1 cellular context compared by ENCODE assay signal in genomic region chr12:81078469-81079196, GRCh38.
TF ChIP-seq lines count a peak whose summit lies in the region.

No MANE protein-coding gene starts in this region.

TF ChIP-seq in WTC11, 78 proteins besides CTCF, POLR2A, EP300 and RAD21 (continued from another document):
- TF ChIP-seq E2F4 (CRISPR knock-in tag; IDR thresholded peaks at IDR 0.05; ENCODE audit: borderline replicate concordance, low read depth) (no peak), SP1 (CRISPR knock-in tag; conservative IDR thresholded peaks at IDR 0.05) (no peak), KAT7 (CRISPR knock-in tag; IDR thresholded peaks at IDR 0.05; ENCODE audit: borderline replicate concordance) (no peak), GRHL2 (CRISPR knock-in tag; IDR thresholded peaks at IDR 0.05; ENCODE audit: insufficient replicate concordance, severe bottlenecking) (no peak), NR3C1 (CRISPR knock-in tag; conservative IDR thresholded peaks at IDR 0.05; ENCODE audit: low read depth) (no peak), RELA (CRISPR knock-in tag; IDR thresholded peaks at IDR 0.05; ENCODE audit: borderline replicate concordance) (no peak), ZNF263 (CRISPR knock-in tag; IDR thresholded peaks at IDR 0.05; ENCODE audit: low read depth) (no peak), MYBL2 (CRISPR knock-in tag; IDR thresholded peaks at IDR 0.05) (no peak), OVOL2 (CRISPR knock-in tag; IDR thresholded peaks at IDR 0.05; ENCODE audit: borderline replicate concordance) (no peak), ZNF232 (CRISPR knock-in tag; IDR thresholded peaks at IDR 0.05) (no peak)
- TF ChIP-seq, protein P1, sequence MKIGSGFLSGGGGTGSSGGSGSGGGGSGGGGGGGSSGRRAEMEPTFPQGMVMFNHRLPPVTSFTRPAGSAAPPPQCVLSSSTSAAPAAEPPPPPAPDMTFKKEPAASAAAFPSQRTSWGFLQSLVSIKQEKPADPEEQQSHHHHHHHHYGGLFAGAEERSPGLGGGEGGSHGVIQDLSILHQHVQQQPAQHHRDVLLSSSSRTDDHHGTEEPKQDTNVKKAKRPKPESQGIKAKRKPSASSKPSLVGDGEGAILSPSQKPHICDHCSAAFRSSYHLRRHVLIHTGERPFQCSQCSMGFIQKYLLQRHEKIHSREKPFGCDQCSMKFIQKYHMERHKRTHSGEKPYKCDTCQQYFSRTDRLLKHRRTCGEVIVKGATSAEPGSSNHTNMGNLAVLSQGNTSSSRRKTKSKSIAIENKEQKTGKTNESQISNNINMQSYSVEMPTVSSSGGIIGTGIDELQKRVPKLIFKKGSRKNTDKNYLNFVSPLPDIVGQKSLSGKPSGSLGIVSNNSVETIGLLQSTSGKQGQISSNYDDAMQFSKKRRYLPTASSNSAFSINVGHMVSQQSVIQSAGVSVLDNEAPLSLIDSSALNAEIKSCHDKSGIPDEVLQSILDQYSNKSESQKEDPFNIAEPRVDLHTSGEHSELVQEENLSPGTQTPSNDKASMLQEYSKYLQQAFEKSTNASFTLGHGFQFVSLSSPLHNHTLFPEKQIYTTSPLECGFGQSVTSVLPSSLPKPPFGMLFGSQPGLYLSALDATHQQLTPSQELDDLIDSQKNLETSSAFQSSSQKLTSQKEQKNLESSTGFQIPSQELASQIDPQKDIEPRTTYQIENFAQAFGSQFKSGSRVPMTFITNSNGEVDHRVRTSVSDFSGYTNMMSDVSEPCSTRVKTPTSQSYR (CRISPR knock-in tag; IDR thresholded peaks at IDR 0.05), result no peak
